Comparison of ENCODE assay signal across 8 cellular contexts in genomic region chr2:231708050-231708772, GRCh38. TPM values are rescaled to one million over a fixed set of nuclear protein-coding genes. Genes with fewer than 3 reads are reported as not detected.
A peak's percentile ranks its signal among the peaks of the same experiment; 100 is the strongest.
DNase-seq lines count a peak whose midpoint lies in the region; ATAC-seq and TF ChIP-seq lines count a peak whose summit lies in the region.

Gene PTMA (plus strand): TSS chr2:231708525. CDS start chr2:231708707, 182 bp downstream.

- ATAC-seq in GM19467 (IDR thresholded peaks at IDR 0.05; ENCODE audit: unreplicated experiment), result peak; percentile 50
- ATAC-seq in lung (ENCODE audit: insufficient read depth, low FRiP score), result peak; percentile 67

- DNase-seq in CD4-positive, alpha-beta memory T cell, result peak; percentile 99 to 100 (median 100)
- peak; percentile 79 for DNase-seq in HS-27A (ENCODE audit: low read depth)
- peak; percentile 96 for DNase-seq in NK-92 (lab: John Stamatoyannopoulos, UW; ENCODE audit: unreplicated experiment)
- peak; percentile 99 for DNase-seq in activated CD8-positive, alpha-beta memory T cell treated with anti-CD3 and anti-CD28 coated beads for 1 hour (ENCODE audit: extremely low read depth in 1 of 2, low read depth in 1 of 2)
- DNase-seq in effector CD4-positive, alpha-beta T cell, result peak; percentile 99
- DNase-seq in lung (ENCODE audit: low spot score), result peak; percentile 99
- DNase-seq in stimulated activated CD4-positive, alpha-beta T cell treated with anti-CD3 and anti-CD28 coated beads, TNF-alpha, amount 100 ng/mL, for 4 hours (ENCODE audit: low read depth in 3 of 3), result peak; percentile 98 to 99 (median 99)

- peaks cover 36% of the 10 kb centered on the region for H3K4me1 ChIP-seq in CD4-positive, alpha-beta memory T cell (ENCODE audit: insufficient read depth, low read length)
- peaks cover 0 to 13% of the 10 kb centered on the region in 2 donors for H3K4me1 ChIP-seq in lung (ENCODE audit: control insufficient read depth in 2 of 2, insufficient read depth in 2 of 2, low read length in 2 of 2)

- peak within 1 kb of the TSS; percentile 100 for H3K27ac Mint-ChIP-seq in CD4-positive, alpha-beta memory T cell

- TF ChIP-seq CTCF in lung (IDR thresholded peaks at IDR 0.05; ENCODE audit: control extremely low read depth, extremely low read depth), result no peak

- intact Hi-C loops in CD4-positive, alpha-beta memory T cell (cut with micrococcal nuclease), result loop anchor here (1.0 kb wide), 1 partner anchor 244 kb away; the partner anchor contains the start of gene NCL

- peaks cover 17 to 63% (median 24%) of the 10 kb centered on the region in 4 donors for H3K4me1 Mint-ChIP-seq in CD4-positive, alpha-beta memory T cell

- H3K9me3 Mint-ChIP-seq in CD4-positive, alpha-beta memory T cell, result peaks cover 0 to 20% (median 0%) of the 10 kb centered on the region in 8 donors

- peak within 1 kb of the TSS; percentile 82 to 99 for H3K4me3 ChIP-seq in CD4-positive, alpha-beta memory T cell (ENCODE audit: low read length in 2 of 2)
- H3K4me3 ChIP-seq in lung, result peak within 1 kb of the TSS; percentile 63

- WGBS in lung, 2 donors, result 0 to 1% methylated on average over 58 to 80 of the region's 83 CpGs

- POLR2A ChIA-PET in CD4-positive, alpha-beta memory T cell (lab: Charles Lee; ENCODE audit: partially characterized antibody), result interaction anchor here (0.9 to 11.2 kb wide), 18 partner anchors 11 to 1375 kb away, joined by 3 to 265 read pairs (median 11); partner anchors contain the start of genes NCL and PDE6D

- peaks cover 12% of the 10 kb centered on the region for H3K36me3 ChIP-seq in CD4-positive, alpha-beta memory T cell (ENCODE audit: insufficient read depth, low read length)
- peaks cover 0 to 11% of the 10 kb centered on the region in 2 donors for H3K36me3 ChIP-seq in lung (ENCODE audit: control insufficient read depth in 2 of 2, insufficient read depth in 2 of 2, low read length in 2 of 2)

- peak within 1 kb of the TSS; percentile 100 for H3K27ac ChIP-seq in CD4-positive, alpha-beta memory T cell (ENCODE audit: low read depth, low read length)
- H3K27ac ChIP-seq in lung (ENCODE audit: low read depth in 1 of 2, low read length in 1 of 2), result peak within 1 kb of the TSS; percentile 100

- CTCF ChIA-PET in CD4-positive, alpha-beta memory T cell (lab: Charles Lee; ENCODE audit: partially characterized antibody), result interaction anchor here (2.2 to 9.9 kb wide), 2 partner anchors 33 to 95 kb away, joined by 8 to 109 read pairs; no protein-coding TSS in a partner anchor

- H3K27me3 ChIP-seq in CD4-positive, alpha-beta memory T cell (ENCODE audit: insufficient read depth, low read length), result no peaks in the 10 kb centered on the region
- H3K27me3 ChIP-seq in lung (ENCODE audit: control insufficient read depth, insufficient read depth), result no peaks in the 10 kb centered on the region

- no peaks in the 10 kb centered on the region for H3K9me3 ChIP-seq in CD4-positive, alpha-beta memory T cell (ENCODE audit: control insufficient read depth in 1 of 2, low read length in 2 of 2)
- no peaks in the 10 kb centered on the region for H3K9me3 ChIP-seq in lung (ENCODE audit: control insufficient read depth in 2 of 2, insufficient read depth in 1 of 2, low read length in 1 of 2)

- H3K27me3 Mint-ChIP-seq in CD4-positive, alpha-beta memory T cell, result peaks cover 0 to 6% of the 10 kb centered on the region in 2 donors

- H3K36me3 Mint-ChIP-seq in CD4-positive, alpha-beta memory T cell, result peaks cover 19 to 44% of the 10 kb centered on the region in 2 donors

- peak within 1 kb of the TSS; percentile 96 to 100 (median 100) for H3K4me3 Mint-ChIP-seq in CD4-positive, alpha-beta memory T cell

RNA-seq across cellular contexts. Expression of gene PTMA, which starts in this region (rescaled TPM):
- total RNA-seq in CD4-positive, alpha-beta memory T cell, result 1,000 to 10,000 TPM in 1 of 2 experiments, 100 to 1,000 TPM in 1; 974 to 1,069 TPM
- polyA plus RNA-seq in CD4-positive, alpha-beta memory T cell, result 1,000 to 10,000 TPM; 1,347 to 1,836 TPM
- total RNA-seq in lung, result 100 to 1,000 TPM; 755 to 925 TPM
- polyA plus RNA-seq in lung, result 1,000 to 10,000 TPM; 1,633 to 1,655 TPM

Comparison
In these comparisons a context has a peak if more than half of its experiments do, and no peak if none do; other contexts are left out.
1. Peak in every context shown above with its lines: DNase-seq, ATAC-seq, H3K4me3 ChIP-seq and H3K27ac ChIP-seq.